ENCODE assay signal across 13 cellular contexts in genomic region chr2:239668651-239669050, GRCh38.
DNase-seq lines count a peak whose midpoint lies in the region; ATAC-seq and TF ChIP-seq lines count a peak whose summit lies in the region.
"Had no signal": no experiment of that assay in that cellular context is flagged by ENCODE, and none has a peak within 500 bp of the region (broad histone marks: within the 10 kb centered on the region; RNA-seq: fewer than 3 reads in every experiment).

No MANE protein-coding gene starts in this region.

- no peaks in the 10 kb centered on the region for H3F3A ChIP-seq in neural progenitor cell (ENCODE audit: low read depth)

- H3K27me3 Mint-ChIP-seq in natural killer cell treated with Interleukin-12 subunit alpha and Interleukin-12 subunit beta and Interleukin-15 and Interleukin-18, amount 100 ng/mL, for 72 hours = peaks cover 0 to under 1% of the 10 kb centered on the region in 2 donors
- peaks cover under 1 to 2% of the 10 kb centered on the region in 2 donors for H3K27me3 Mint-ChIP-seq in natural killer cell (ENCODE audit: low read depth in 2 of 2)
- H3K27me3 Mint-ChIP-seq in neural progenitor cell (ENCODE audit: insufficient read depth, low read depth) = peaks cover 9% of the 10 kb centered on the region

- intact Hi-C loops in natural killer cell (cut with micrococcal nuclease) = no loop called here
- intact Hi-C loops in colonic mucosa (cut with DNase I) = no loop called here

- H3K36me3 ChIP-seq in colonic mucosa (no peaks in the 10 kb centered on the region), neural progenitor cell (no peaks in the 10 kb centered on the region)
- H3K36me3 ChIP-seq: BE2C had no signal

- H3K27ac Mint-ChIP-seq in natural killer cell treated with Interleukin-12 subunit alpha and Interleukin-12 subunit beta and Interleukin-15 and Interleukin-18, amount 100 ng/mL, for 72 hours = no peak overlapping the region
- H3K27ac Mint-ChIP-seq in natural killer cell (no peak overlapping the region), neural progenitor cell (peak overlapping the region; percentile 29)
- H3K27ac Mint-ChIP-seq: GM23338 had no signal

- H3K27ac ChIP-seq in colonic mucosa (no peak overlapping the region), neural progenitor cell (no peak overlapping the region)
- H3K27ac ChIP-seq: A549 had no signal

- H3K4me3 ChIP-seq in colonic mucosa = no peak overlapping the region
- no peak overlapping the region for H3K4me3 ChIP-seq in neural progenitor cell
- H3K4me3 ChIP-seq: A549, GM12878, GM23338 had no signal

- no peaks in the 10 kb centered on the region for H3K79me2 ChIP-seq in neural progenitor cell (ENCODE audit: low read depth)

- no peaks in the 10 kb centered on the region for H3K9me3 Mint-ChIP-seq in natural killer cell treated with Interleukin-12 subunit alpha and Interleukin-12 subunit beta and Interleukin-15 and Interleukin-18, amount 100 ng/mL, for 72 hours
- H3K9me3 Mint-ChIP-seq in natural killer cell (no peaks in the 10 kb centered on the region), neural progenitor cell (no peaks in the 10 kb centered on the region)
- H3K9me3 Mint-ChIP-seq: CD8-positive, alpha-beta memory T cell had no signal

- H3K36me3 Mint-ChIP-seq in natural killer cell treated with Interleukin-12 subunit alpha and Interleukin-12 subunit beta and Interleukin-15 and Interleukin-18, amount 100 ng/mL, for 72 hours = no peaks in the 10 kb centered on the region
- H3K36me3 Mint-ChIP-seq in natural killer cell (no peaks in the 10 kb centered on the region), neural progenitor cell (no peaks in the 10 kb centered on the region)
- H3K36me3 Mint-ChIP-seq: CD8-positive, alpha-beta memory T cell had no signal

- H3K9ac ChIP-seq in colonic mucosa (ENCODE audit: low read depth in 2 of 2, low read length in 2 of 2) = no peak overlapping the region
- H3K9ac ChIP-seq in neural progenitor cell = no peak overlapping the region

- no peaks in the 10 kb centered on the region for H4K20me1 ChIP-seq in neural progenitor cell (ENCODE audit: low read depth)

- no peak overlapping the region for H3K4me3 Mint-ChIP-seq in natural killer cell treated with Interleukin-12 subunit alpha and Interleukin-12 subunit beta and Interleukin-15 and Interleukin-18, amount 100 ng/mL, for 72 hours
- H3K4me3 Mint-ChIP-seq in natural killer cell (no peak overlapping the region), neural progenitor cell (no peak overlapping the region)
- H3K4me3 Mint-ChIP-seq: CD8-positive, alpha-beta memory T cell; GM23338 had no signal

- TF ChIP-seq CTCF in natural killer cell (IDR thresholded peaks at IDR 0.05) (no peak), colonic mucosa (IDR thresholded peaks at IDR 0.05) (no peak), neural progenitor cell (IDR thresholded peaks at IDR 0.05) (no peak)

- no peak overlapping the region for H2AFZ ChIP-seq in neural progenitor cell (replicated peaks)
- H2AFZ ChIP-seq: GM23338 had no signal

- H3K4me1 ChIP-seq in colonic mucosa = no peaks in the 10 kb centered on the region
- no peaks in the 10 kb centered on the region for H3K4me1 ChIP-seq in neural progenitor cell
- H3K4me1 ChIP-seq: A549, BE2C had no signal

- H3K4me2 ChIP-seq in neural progenitor cell = no peak overlapping the region
- H3K4me2 ChIP-seq: A549, GM23338 had no signal

- peak; percentile 23 for DNase-seq in natural killer cell treated with Interleukin-12 subunit alpha and Interleukin-12 subunit beta and Interleukin-15 and Interleukin-18, amount 100 ng/mL, for 72 hours (ENCODE audit: low spot score)
- DNase-seq in natural killer cell (no peak), colonic mucosa (peak; percentile 4), neural progenitor cell (ENCODE audit: low spot score) (no peak), COLO829 (ENCODE audit: low spot score) (no peak)
- DNase-seq: BE2C; CD8-positive, alpha-beta memory T cell; DMS 273 treated with DMSO at 0.1 percent for 48 hours had no signal

- H3K27me3 ChIP-seq in colonic mucosa (no peaks in the 10 kb centered on the region), neural progenitor cell (no peaks in the 10 kb centered on the region)

- H3K9me3 ChIP-seq in colonic mucosa (no peaks in the 10 kb centered on the region), neural progenitor cell (ENCODE audit: low read depth) (no peaks in the 10 kb centered on the region)
- H3K9me3 ChIP-seq: BE2C had no signal

- peak; percentile 4 to 21 for ATAC-seq in natural killer cell treated with Interleukin-12 subunit alpha and Interleukin-12 subunit beta and Interleukin-15 and Interleukin-18, amount 100 ng/mL, for 72 hours
- ATAC-seq in natural killer cell (no peak), HG03280 (IDR thresholded peaks at IDR 0.05; ENCODE audit: unreplicated experiment) (no peak), HG03175 (IDR thresholded peaks at IDR 0.05; ENCODE audit: unreplicated experiment) (no peak)
- ATAC-seq: GM12878 had no signal

- H3K4me1 Mint-ChIP-seq in natural killer cell treated with Interleukin-12 subunit alpha and Interleukin-12 subunit beta and Interleukin-15 and Interleukin-18, amount 100 ng/mL, for 72 hours (ENCODE audit: low read depth in 2 of 2) = no peaks in the 10 kb centered on the region
- H3K4me1 Mint-ChIP-seq in natural killer cell (no peaks in the 10 kb centered on the region), neural progenitor cell (no peaks in the 10 kb centered on the region)
- H3K4me1 Mint-ChIP-seq: CD8-positive, alpha-beta memory T cell; GM23338 had no signal

Comparison
In these comparisons a context has a peak if more than half of its experiments do, and no peak if none do; other contexts are left out.
1. ATAC-seq: peak in natural killer cell treated with Interleukin-12 subunit alpha and Interleukin-12 subunit beta and Interleukin-15 and Interleukin-18, amount 100 ng/mL, for 72 hours (2 of 2); none in natural killer cell (0 of 3), HG03280 (single experiment) and HG03175 (single experiment).
2. DNase-seq: peak in natural killer cell treated with Interleukin-12 subunit alpha and Interleukin-12 subunit beta and Interleukin-15 and Interleukin-18, amount 100 ng/mL, for 72 hours (single experiment) and colonic mucosa (single experiment); none in natural killer cell (single experiment), neural progenitor cell (single experiment) and COLO829 (single experiment).